ENCODE assay signal across 1 cellular context in genomic region chr19:722553-723101, GRCh38.
A peak's percentile ranks its signal among the peaks of the same experiment; 100 is the strongest.
TF ChIP-seq lines count a peak whose summit lies in the region.

No MANE protein-coding gene starts in this region.

TF ChIP-seq in K562, 482 proteins besides CTCF, POLR2A, EP300 and RAD21:
- TF ChIP-seq RBM25 (IDR thresholded peaks at IDR 0.05; ENCODE audit: low read depth, low read length, severe bottlenecking) (peak; percentile 12), RFX5 (IDR thresholded peaks at IDR 0.05; ENCODE audit: low read depth, low read length) (0 out of 2 replicates have a peak, but pooled peaks have one; percentile 56), MEF2A (IDR thresholded peaks at IDR 0.05; ENCODE audit: control insufficient read depth, low read depth, low read length) (no peak)
